7 cellular contexts compared by ENCODE assay signal in genomic region chr11:112797653-112798293, GRCh38.
A peak's percentile ranks its signal among the peaks of the same experiment; 100 is the strongest.
DNase-seq lines count a peak whose midpoint lies in the region; ATAC-seq lines count a peak whose summit lies in the region.

No MANE protein-coding gene starts in this region.

- no peak overlapping the region for H2BK15ac ChIP-seq in neuronal stem cell (ENCODE audit: low read length)

- no peaks in the 10 kb centered on the region for H3K79me1 ChIP-seq in neuronal stem cell (ENCODE audit: low read depth, low read length)

- H3K4me1 ChIP-seq in neuronal stem cell (ENCODE audit: control insufficient read depth in 2 of 2, insufficient read depth in 1 of 2, low read depth in 1 of 2, low read length in 2 of 2), result peaks cover 4 to 24% of the 10 kb centered on the region in 2 donors

- H2AK5ac ChIP-seq in neuronal stem cell (ENCODE audit: low read depth, low read length), result no peak overlapping the region

- H3K4me1 Mint-ChIP-seq in effector memory CD8-positive, alpha-beta T cell (ENCODE audit: low read depth in 2 of 2), result peaks cover 0 to 3% of the 10 kb centered on the region in 2 donors

- H4K91ac ChIP-seq in neuronal stem cell (ENCODE audit: low read depth, low read length, poor library complexity), result no peak overlapping the region

- H2BK120ac ChIP-seq in neuronal stem cell (ENCODE audit: low read depth, low read length), result no peak overlapping the region

- H3K4ac ChIP-seq in neuronal stem cell (ENCODE audit: low read length), result no peak overlapping the region

- H2BK12ac ChIP-seq in neuronal stem cell (ENCODE audit: low read length), result no peak overlapping the region

- H3K27me3 ChIP-seq in neuronal stem cell (ENCODE audit: control insufficient read depth in 3 of 3, insufficient read depth in 3 of 3, low read depth in 1 of 3, low read length in 3 of 3), result no peaks in the 10 kb centered on the region

- no peak overlapping the region for H2AFZ ChIP-seq in neuronal stem cell (ENCODE audit: low read length)

- H3K4me3 Mint-ChIP-seq in effector memory CD8-positive, alpha-beta T cell, result peak overlapping the region; percentile 42 to 62

- DNase-seq in GM04503 (ENCODE audit: low read depth) (peak; percentile 9), HCEC 1CT (peak; percentile 6), NCI-H774 (lab: John Stamatoyannopoulos, UW) (peak; percentile 68), neuronal stem cell (ENCODE audit: low spot score) (peak; percentile 35)
- peak; percentile 7 to 27 (median 12) for DNase-seq in effector memory CD8-positive, alpha-beta T cell
- DNase-seq in activated effector memory CD4-positive, alpha-beta T cell treated with Interleukin-2 at 50 U/mL for 16 hours, result no peak
- no peak for DNase-seq in activated effector memory CD4-positive, alpha-beta T cell treated with anti-CD3 and anti-CD28 coated beads, Interleukin-2, amount 50 U/mL, for 16 hours

- H3K9me3 Mint-ChIP-seq in effector memory CD8-positive, alpha-beta T cell, result no peaks in the 10 kb centered on the region

- no peaks in the 10 kb centered on the region for H3K36me3 ChIP-seq in neuronal stem cell (replicated peaks in 1 of 2; ENCODE audit: control insufficient read depth in 2 of 2, insufficient read depth in 2 of 2, low read length in 2 of 2)

- no peak overlapping the region for H3K9ac ChIP-seq in neuronal stem cell (ENCODE audit: low read depth, low read length, poor library complexity)

- peaks cover 0 to 2% of the 10 kb centered on the region in 2 donors for H3K9me3 ChIP-seq in neuronal stem cell (replicated peaks in 1 of 2; ENCODE audit: control insufficient read depth in 2 of 2, insufficient read depth in 1 of 2, low read depth in 1 of 2, low read length in 2 of 2)

- H3K23ac ChIP-seq in neuronal stem cell (ENCODE audit: low read depth, low read length, poor library complexity), result no peak overlapping the region

- peaks cover 13 to 27% of the 10 kb centered on the region in 2 donors for H3K27me3 Mint-ChIP-seq in effector memory CD8-positive, alpha-beta T cell

- H3K4me3 ChIP-seq in neuronal stem cell (ENCODE audit: low read length in 2 of 2), result no peak overlapping the region

- H3K27ac Mint-ChIP-seq in effector memory CD8-positive, alpha-beta T cell, result no peak overlapping the region

- no peak overlapping the region for H3K18ac ChIP-seq in neuronal stem cell (ENCODE audit: low read length)

- peak overlapping the region; percentile 69 for H3K27ac ChIP-seq in neuronal stem cell (replicated peaks; ENCODE audit: low read length)

- H3K14ac ChIP-seq in neuronal stem cell (ENCODE audit: low read length), result no peak overlapping the region

- no peak overlapping the region for H2BK5ac ChIP-seq in neuronal stem cell (ENCODE audit: low read length)

- no CpG with 5 or more reads among the region's 14 CpGs for WGBS in neuronal stem cell (ENCODE audit: extremely low coverage in 2 of 2, insufficient read length in 2 of 2, insufficient replicate concordance in 1 of 2), 2 donors

- H4K8ac ChIP-seq in neuronal stem cell (ENCODE audit: low read depth, low read length), result no peak overlapping the region

- ATAC-seq in effector memory CD8-positive, alpha-beta T cell (replicated peaks), result peak; percentile 63

- no peaks in the 10 kb centered on the region for H3K36me3 Mint-ChIP-seq in effector memory CD8-positive, alpha-beta T cell (ENCODE audit: insufficient read depth)

- H3K4me2 ChIP-seq in neuronal stem cell (ENCODE audit: insufficient read depth, low read length, poor library complexity, severe bottlenecking), result no peak overlapping the region

Comparison
In these comparisons a context has a peak if more than half of its experiments do, and no peak if none do; other contexts are left out.
1. DNase-seq: peak in GM04503 (single experiment), HCEC 1CT (single experiment), NCI-H774 (single experiment), effector memory CD8-positive, alpha-beta T cell (3 of 3) and neuronal stem cell (single experiment); none in activated effector memory CD4-positive, alpha-beta T cell treated with Interleukin-2 at 50 U/mL for 16 hours (single experiment) and activated effector memory CD4-positive, alpha-beta T cell treated with anti-CD3 and anti-CD28 coated beads, Interleukin-2, amount 50 U/mL, for 16 hours (single experiment).